In genomic region chr18:54222922-54223567, GRCh38 we compare ENCODE assay signal across 8 cellular contexts. TPM values are rescaled to one million over a fixed set of nuclear protein-coding genes. Genes with fewer than 3 reads are reported as not detected.
A peak's percentile ranks its signal among the peaks of the same experiment; 100 is the strongest.
DNase-seq lines count a peak whose midpoint lies in the region; ATAC-seq, FAIRE-seq and TF ChIP-seq lines count a peak whose summit lies in the region.

No MANE protein-coding gene starts in this region.

- intact Hi-C loops in CD8-positive, alpha-beta T cell (cut with DNase I, micrococcal nuclease): loop anchor here in 1 of 2 experiments (5.0 kb wide), 1 partner anchor 604 kb away; the partner anchor contains the start of gene RAB27B
- intact Hi-C loops in colonic mucosa (cut with DNase I): no loop called here

- peak; percentile 97 for FAIRE-seq in GM19239 (lab: Jason Lieb, UNC)

- H3K9ac ChIP-seq in colonic mucosa (ENCODE audit: low read depth in 2 of 2, low read length in 2 of 2): peak overlapping the region in 1 of 2 donors; percentile 76

- POLR2A ChIA-PET in CD8-positive, alpha-beta T cell (lab: Charles Lee): interaction anchor here (0.7 to 3.5 kb wide), 8 partner anchors 16 to 164 kb away, joined by 3 to 38 read pairs (median 3); partner anchors contain the start of genes C18orf54, POLI and STARD6

- ATAC-seq in CD8-positive, alpha-beta T cell: peak; percentile 54
- peak; percentile 26 for ATAC-seq in HG03280 (IDR thresholded peaks at IDR 0.05; ENCODE audit: unreplicated experiment)
- ATAC-seq in T-helper 17 cell: peak; percentile 73

- no peaks in the 10 kb centered on the region for H3K9me3 Mint-ChIP-seq in CD8-positive, alpha-beta T cell
- H3K9me3 Mint-ChIP-seq in neural crest cell: no peaks in the 10 kb centered on the region

- peak overlapping the region; percentile 17 for H3K27ac ChIP-seq in CD8-positive, alpha-beta T cell (ENCODE audit: low read depth, low read length)
- peak overlapping the region; percentile 68 for H3K27ac ChIP-seq in colonic mucosa

- CTCF ChIA-PET in CD8-positive, alpha-beta T cell (lab: Charles Lee): interaction anchor here (0.9 to 1.8 kb wide), 9 partner anchors 9 to 134 kb away, joined by 3 to 32 read pairs (median 4); partner anchors contain the start of genes C18orf54 and STARD6

- DNase-seq in CD8-positive, alpha-beta T cell: peak; percentile 16 to 65 (median 53)
- no peak for DNase-seq in GM19239 (ENCODE audit: insufficient read length, low spot score)
- DNase-seq in T-helper 17 cell: peak in 2 of 3 donors; percentile 38 to 41
- peak; percentile 23 for DNase-seq in colonic mucosa
- no peak for DNase-seq in neural crest cell (ENCODE audit: low read depth, low spot score)
- DNase-seq in NCI-H226: no peak
- DNase-seq in cerebellar nuclear complex (lab: John Stamatoyannopoulos, UW): no peak

- peak overlapping the region; percentile 38 for H3K4me3 ChIP-seq in CD8-positive, alpha-beta T cell (ENCODE audit: low read depth, low read length)
- peak overlapping the region; percentile 54 for H3K4me3 ChIP-seq in colonic mucosa

- no peaks in the 10 kb centered on the region for H3K27me3 ChIP-seq in CD8-positive, alpha-beta T cell (ENCODE audit: insufficient read depth, low read length)
- no peaks in the 10 kb centered on the region for H3K27me3 ChIP-seq in colonic mucosa

- H3K9me3 ChIP-seq in CD8-positive, alpha-beta T cell (ENCODE audit: low read length): no peaks in the 10 kb centered on the region
- H3K9me3 ChIP-seq in T-helper 17 cell (ENCODE audit: control insufficient read depth, low read length, poor library complexity, severe bottlenecking): no peaks in the 10 kb centered on the region
- H3K9me3 ChIP-seq in colonic mucosa: no peaks in the 10 kb centered on the region

- peaks cover 10% of the 10 kb centered on the region for H3K36me3 Mint-ChIP-seq in CD8-positive, alpha-beta T cell
- H3K36me3 Mint-ChIP-seq in T-helper 17 cell (ENCODE audit: low read depth) (peaks cover 2% of the 10 kb centered on the region), neural crest cell (ENCODE audit: low read depth) (no peaks in the 10 kb centered on the region)

- H3K4me1 ChIP-seq in CD8-positive, alpha-beta T cell (ENCODE audit: insufficient read depth, low read length): peaks cover 32% of the 10 kb centered on the region
- H3K4me1 ChIP-seq in colonic mucosa: peaks cover 4% of the 10 kb centered on the region

- peak overlapping the region; percentile 89 for H3K4me3 Mint-ChIP-seq in CD8-positive, alpha-beta T cell
- peak overlapping the region; percentile 97 for H3K4me3 Mint-ChIP-seq in T-helper 17 cell
- peak overlapping the region; percentile 94 for H3K4me3 Mint-ChIP-seq in neural crest cell

- peak; percentile 55 for TF ChIP-seq CTCF in CD8-positive, alpha-beta T cell (IDR thresholded peaks at IDR 0.05)
- TF ChIP-seq CTCF in colonic mucosa (IDR thresholded peaks at IDR 0.05) (no peak), neural crest cell (conservative IDR thresholded peaks at IDR 0.05) (no peak)

- peak overlapping the region; percentile 92 for H3K27ac Mint-ChIP-seq in CD8-positive, alpha-beta T cell
- H3K27ac Mint-ChIP-seq in T-helper 17 cell (peak overlapping the region; percentile 97), neural crest cell (ENCODE audit: unreplicated experiment) (no peak overlapping the region)

- H3K36me3 ChIP-seq in CD8-positive, alpha-beta T cell (ENCODE audit: insufficient read depth, low read length): no peaks in the 10 kb centered on the region
- H3K36me3 ChIP-seq in colonic mucosa: no peaks in the 10 kb centered on the region

- no peaks in the 10 kb centered on the region for H3K27me3 Mint-ChIP-seq in CD8-positive, alpha-beta T cell (ENCODE audit: low read depth)
- no peaks in the 10 kb centered on the region for H3K27me3 Mint-ChIP-seq in T-helper 17 cell
- no peaks in the 10 kb centered on the region for H3K27me3 Mint-ChIP-seq in neural crest cell (ENCODE audit: low read depth)

- peaks cover 52% of the 10 kb centered on the region for H3K4me1 Mint-ChIP-seq in CD8-positive, alpha-beta T cell (ENCODE audit: low read depth)
- H3K4me1 Mint-ChIP-seq in T-helper 17 cell (peaks cover 45% of the 10 kb centered on the region), neural crest cell (peaks cover 36% of the 10 kb centered on the region)

RNA-seq across cellular contexts. Expression of gene MBD2, which starts 1.4 kb away (rescaled TPM):
- 10 to 100 TPM; 71.4 to 73.0 TPM for total RNA-seq in CD8-positive, alpha-beta T cell
- 100 to 1,000 TPM; 108 TPM for total RNA-seq in T-helper 17 cell
- total RNA-seq in colonic mucosa: 100 to 1,000 TPM; 110 to 138 TPM
- 36.2 TPM in 2 replicates for total RNA-seq in neural crest cell

RNA-seq across cellular contexts. Expression of gene POLI, which starts 46.3 kb away (rescaled TPM):
- 10 to 100 TPM; 17.9 to 18.4 TPM for total RNA-seq in CD8-positive, alpha-beta T cell
- total RNA-seq in T-helper 17 cell (10 to 100 TPM; 27.2 to 28.4 TPM), colonic mucosa (10 to 100 TPM; 10.9 to 14.1 TPM), neural crest cell (47.5 and 55.1 TPM in 2 replicates)

Comparison
In these comparisons a context has a peak if more than half of its experiments do, and no peak if none do; other contexts are left out.
1. DNase-seq: peak in CD8-positive, alpha-beta T cell (7 of 7), T-helper 17 cell (2 of 3) and colonic mucosa (single experiment); none in GM19239 (single experiment), neural crest cell (single experiment), NCI-H226 (single experiment) and cerebellar nuclear complex (0 of 2).
2. Peak in every context shown above with its lines, with median percentiles within 50 percentile points of each other: ATAC-seq and H3K4me3 Mint-ChIP-seq.